16 cellular contexts compared by ENCODE assay signal in the genomic region with DNA sequence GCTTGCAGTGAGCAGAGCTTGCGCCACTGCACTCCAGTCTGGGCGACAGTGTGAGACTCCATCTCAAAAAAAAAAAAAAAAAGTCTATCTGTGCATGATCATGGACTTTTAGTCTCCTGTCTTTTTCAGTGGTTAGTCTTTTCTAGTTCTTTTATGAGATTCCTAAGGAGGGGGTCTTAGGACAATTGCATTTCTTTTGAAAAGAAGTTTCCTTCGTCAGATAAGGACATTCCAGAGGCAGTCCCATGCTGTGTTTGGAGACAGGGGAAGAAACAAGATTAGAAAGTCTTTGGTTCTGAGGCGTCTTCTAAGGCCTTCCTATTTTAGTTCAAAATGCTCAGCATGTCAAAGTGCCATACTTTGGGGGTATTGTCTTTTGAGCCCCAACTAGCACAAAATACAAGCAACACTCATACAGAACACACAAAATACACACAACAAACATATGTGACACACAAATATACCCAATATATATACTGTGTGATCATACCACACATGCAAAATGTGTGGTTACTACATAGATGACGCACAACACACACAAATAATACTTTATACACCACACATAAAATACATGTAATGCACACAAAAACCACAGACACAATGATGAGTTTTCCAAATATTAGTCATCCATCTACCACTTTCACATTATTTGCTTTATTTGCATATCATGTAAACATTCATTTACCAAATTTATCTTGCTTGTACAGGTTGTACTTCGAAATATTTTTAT.
"Had no signal": no experiment of that assay in that cellular context is flagged by ENCODE, and none has a peak within 500 bp of the region (broad histone marks: within the 10 kb centered on the region; RNA-seq: fewer than 3 reads in every experiment).

No MANE protein-coding gene starts in this region.

- DNase-seq: activated CD4-positive, alpha-beta T cell treated with anti-CD3 and anti-CD28 coated beads for 4 hours; activated naive CD4-positive, alpha-beta T cell; activated naive CD8-positive, alpha-beta T cell treated with anti-CD3 and anti-CD28 coated beads, Interleukin-2, amount 50 U/mL, for 24 hours; central memory CD4-positive, alpha-beta T cell; cortex of kidney; effector CD8-positive, alpha-beta T cell; kidney glomerular epithelial cell; stimulated activated CD4-positive, alpha-beta T cell treated with anti-CD3 and anti-CD28 coated beads, Interleukin-15, amount 100 ng/mL, for 24 hours; stimulated activated CD4-positive, alpha-beta T cell treated with anti-CD3 and anti-CD28 coated beads, Interleukin-4, amount 100 ng/mL, for 24 hours; stimulated activated naive CD8-positive, alpha-beta T cell treated with anti-CD3 and anti-CD28 coated beads, Interleukin-15, amount 100 ng/mL, for 72 hours; T-helper 1 cell; testis; WERI-Rb-1 had no signal

- H3K27me3 Mint-ChIP-seq: activated naive CD8-positive, alpha-beta T cell treated with anti-CD3 and anti-CD28 coated beads, Interleukin-2, amount 50 U/mL, for 24 hours; stimulated activated naive CD8-positive, alpha-beta T cell treated with anti-CD3 and anti-CD28 coated beads, Interleukin-15, amount 100 ng/mL, for 72 hours had no signal

- H3K4me1 ChIP-seq: parathyroid adenoma, testis had no signal

- H3K27ac Mint-ChIP-seq: activated naive CD8-positive, alpha-beta T cell treated with anti-CD3 and anti-CD28 coated beads, Interleukin-2, amount 50 U/mL, for 24 hours; activated T-helper 1 cell treated with anti-CD3 and anti-CD28 coated beads, Interleukin-12 subunit alpha, Interleukin-12 subunit beta, Interleukin-2, Interleukin-4 antibody, amounts not matched to agents 30 ng/mL and 10 ng/mL and 1 ng/mL, durations not matched to agents 14 hours and 24 hours and 36 hours; mesothelial cell of epicardium; stimulated activated naive CD8-positive, alpha-beta T cell treated with anti-CD3 and anti-CD28 coated beads, Interleukin-15, amount 100 ng/mL, for 72 hours had no signal

- H3K9ac ChIP-seq: parathyroid adenoma had no signal

- H3K9me3 ChIP-seq: testis had no signal

- ATAC-seq: activated naive CD8-positive, alpha-beta T cell treated with anti-CD3 and anti-CD28 coated beads, Interleukin-2, amount 50 U/mL, for 24 hours; stimulated activated naive CD8-positive, alpha-beta T cell treated with anti-CD3 and anti-CD28 coated beads, Interleukin-15, amount 100 ng/mL, for 72 hours had no signal

- H3K27me3 ChIP-seq: testis had no signal

- H3K4me3 Mint-ChIP-seq: activated naive CD8-positive, alpha-beta T cell treated with anti-CD3 and anti-CD28 coated beads, Interleukin-2, amount 50 U/mL, for 24 hours; activated T-helper 1 cell treated with anti-CD3 and anti-CD28 coated beads, Interleukin-12 subunit alpha, Interleukin-12 subunit beta, Interleukin-2, Interleukin-4 antibody, amounts not matched to agents 30 ng/mL and 10 ng/mL and 1 ng/mL, durations not matched to agents 14 hours and 24 hours and 36 hours; mesothelial cell of epicardium; stimulated activated naive CD8-positive, alpha-beta T cell treated with anti-CD3 and anti-CD28 coated beads, Interleukin-15, amount 100 ng/mL, for 72 hours had no signal

- H3K4me1 Mint-ChIP-seq: activated naive CD8-positive, alpha-beta T cell treated with anti-CD3 and anti-CD28 coated beads, Interleukin-2, amount 50 U/mL, for 24 hours; stimulated activated naive CD8-positive, alpha-beta T cell treated with anti-CD3 and anti-CD28 coated beads, Interleukin-15, amount 100 ng/mL, for 72 hours had no signal

- H3K79me2 ChIP-seq: parathyroid adenoma had no signal

- H3K36me3 ChIP-seq: WERI-Rb-1 had no signal

- H3K4me3 ChIP-seq: testis had no signal

- H3K27ac ChIP-seq: parathyroid adenoma, testis, WERI-Rb-1 had no signal
